Comparison of ENCODE assay signal across 1 cellular context in genomic region chr1:232158558-232158957, GRCh38.
A peak's percentile ranks its signal among the peaks of the same experiment; 100 is the strongest.
TF ChIP-seq lines count a peak whose summit lies in the region.

No MANE protein-coding gene starts in this region.

TF ChIP-seq in HEK293, 187 proteins besides CTCF, POLR2A, EP300 and RAD21 (continued from another document):
- peak; percentile 93 for TF ChIP-seq ZNF280D (tag by site-specific recombination; IDR thresholded peaks at IDR 0.05)
TF ChIP-seq in HEK293: peak in this region for 3; not testable (repeated sequence) for 184.
